8 cellular contexts compared by ENCODE assay signal in the genomic region with DNA sequence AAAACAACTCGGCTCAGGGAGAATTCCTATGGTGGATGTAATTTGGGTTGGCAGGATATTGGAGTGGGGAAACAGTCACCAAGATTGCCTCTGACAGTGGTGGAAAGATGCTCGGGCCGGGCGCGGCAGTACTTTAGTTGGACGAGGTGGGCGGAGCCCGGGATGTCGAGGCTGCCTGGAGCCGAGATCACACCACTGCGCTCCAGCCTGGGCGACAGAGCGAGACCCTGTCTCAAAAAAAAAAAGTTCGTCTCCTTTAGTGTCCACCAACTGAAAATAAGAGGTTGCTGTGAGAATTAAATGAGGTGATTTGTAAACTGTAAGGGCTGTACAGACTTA. TPM values are rescaled to one million over a fixed set of nuclear protein-coding genes. Genes with fewer than 3 reads are reported as not detected.
DNase-seq lines count a peak whose midpoint lies in the region; ATAC-seq and TF ChIP-seq lines count a peak whose summit lies in the region.

No MANE protein-coding gene starts in this region.

- H3K36me3 Mint-ChIP-seq in IgD-negative memory B cell: peaks cover 4% of the 10 kb centered on the region

- DNase-seq in caudate nucleus (lab: John Stamatoyannopoulos, UW) (peak in 18 of 61 donors; percentile 6 to 63 (median 30)), left kidney (ENCODE audit: low read depth, low spot score) (peak; percentile 79)
- peak; percentile 33 to 46 for DNase-seq in stimulated activated CD4-positive, alpha-beta T cell treated with anti-CD3 and anti-CD28 coated beads, Interleukin-4, amount 100 ng/mL, for 4 hours

- H3K27ac ChIP-seq in VCaP (peak overlapping the region; percentile 67), caudate nucleus (ENCODE audit: low read depth, low read length) (peak overlapping the region; percentile 89)

- no peaks in the 10 kb centered on the region for H3K9me3 Mint-ChIP-seq in IgD-negative memory B cell

- H3K4me1 Mint-ChIP-seq in IgD-negative memory B cell: peaks cover 21 to 38% (median 32%) of the 10 kb centered on the region in 3 donors

- TF ChIP-seq CTCF in GM12875 (IDR thresholded peaks at IDR 0.05; ENCODE audit: borderline replicate concordance, insufficient read depth, low read depth, low read length): no peak
- no peak for TF ChIP-seq CTCF in VCaP (conservative IDR thresholded peaks at IDR 0.05)

- H3K27me3 Mint-ChIP-seq in IgD-negative memory B cell: no peaks in the 10 kb centered on the region

- peak overlapping the region; percentile 93 to 98 (median 97) for H3K27ac Mint-ChIP-seq in IgD-negative memory B cell

- peak overlapping the region; percentile 96 to 98 (median 98) for H3K4me3 Mint-ChIP-seq in IgD-negative memory B cell

- H3K4me3 ChIP-seq in GM12875 (ENCODE audit: low read depth, low read length): peak overlapping the region; percentile 82

- ATAC-seq in GM18873 (IDR thresholded peaks at IDR 0.05; ENCODE audit: low FRiP score, unreplicated experiment) (no peak), GM18520 (IDR thresholded peaks at IDR 0.05; ENCODE audit: unreplicated experiment) (no peak)

RNA-seq across cellular contexts. Expression of gene NOL7, which starts 0.6 kb away (rescaled TPM):
- polyA plus RNA-seq in IgD-negative memory B cell: 141 TPM

RNA-seq across cellular contexts. Expression of gene SIRT5, which starts 41.4 kb away (rescaled TPM):
- 13.6 TPM for polyA plus RNA-seq in IgD-negative memory B cell
